Comparison of ENCODE assay signal across 11 cellular contexts in genomic region chr1:41152622-41153044, GRCh38.
A peak's percentile ranks its signal among the peaks of the same experiment; 100 is the strongest.
DNase-seq lines count a peak whose midpoint lies in the region; ATAC-seq lines count a peak whose summit lies in the region.
"Had no signal": no experiment of that assay in that cellular context is flagged by ENCODE, and none has a peak within 500 bp of the region (broad histone marks: within the 10 kb centered on the region; RNA-seq: fewer than 3 reads in every experiment).

No MANE protein-coding gene starts in this region.

- DNase-seq in GM03348 (ENCODE audit: low spot score) (peak; percentile 68), amniotic stem cell (lab: John Stamatoyannopoulos, UW) (peak; percentile 27), left cardiac atrium (no peak), sciatic nerve (ENCODE audit: low spot score) (no peak), ecto neural progenitor cell (ENCODE audit: low spot score) (no peak), DMS53 (lab: John Stamatoyannopoulos, UW) (no peak), NCI-H524 treated with DMSO at 0.1 percent for 48 hours (lab: John Stamatoyannopoulos, UW) (no peak)
- no peak for DNase-seq in activated effector memory CD4-positive, alpha-beta T cell treated with Interleukin-2 at 50 U/mL for 16 hours
- DNase-seq: activated T-cell treated with anti-CD3 and anti-CD28 coated beads, Interleukin-2, amount 50 U/mL, for 4 hours; DND-41; nucleus accumbens had no signal

- ATAC-seq in left cardiac atrium (peak; percentile 64 to 84), sciatic nerve (peak; percentile 89)
- ATAC-seq: activated T-cell treated with anti-CD3 and anti-CD28 coated beads, Interleukin-2, amount 50 U/mL, for 4 hours had no signal

- intact Hi-C loops in left cardiac atrium (cut with DNase I) (no loop called here), sciatic nerve (cut with DNase I) (no loop called here)

Comparison
In these comparisons a context has a peak if more than half of its experiments do, and no peak if none do; other contexts are left out.
1. DNase-seq: peak in GM03348 (single experiment) and amniotic stem cell (single experiment); none in left cardiac atrium (single experiment), sciatic nerve (single experiment), activated effector memory CD4-positive, alpha-beta T cell treated with Interleukin-2 at 50 U/mL for 16 hours (single experiment), ecto neural progenitor cell (single experiment), DMS53 (single experiment) and NCI-H524 treated with DMSO at 0.1 percent for 48 hours (single experiment).